In genomic region chr3:112782481-112782880, GRCh38 we compare ENCODE assay signal across 33 cellular contexts.
"Had no signal": no experiment of that assay in that cellular context is flagged by ENCODE, and none has a peak within 500 bp of the region (broad histone marks: within the 10 kb centered on the region; RNA-seq: fewer than 3 reads in every experiment).

No MANE protein-coding gene starts in this region.

- H3K36me3 Mint-ChIP-seq: activated naive CD8-positive, alpha-beta T cell; mesothelial cell of epicardium; naive B cell; stimulated activated effector memory CD8-positive, alpha-beta T cell treated with anti-CD3 and anti-CD28 coated beads, Interleukin-12 subunit alpha, Interleukin-12 subunit beta, amount 100 ng/mL, for 72 hours had no signal

- H3K27me3 ChIP-seq: colonic mucosa, dorsolateral prefrontal cortex, gastroesophageal sphincter, hepatocyte, ovary, upper lobe of left lung had no signal

- H3K4me1 Mint-ChIP-seq: nephron progenitor cell had no signal

- H2AFZ ChIP-seq: hepatocyte had no signal

- H3K9me3 Mint-ChIP-seq: effector memory CD8-positive, alpha-beta T cell; stimulated activated effector memory CD8-positive, alpha-beta T cell treated with anti-CD3 and anti-CD28 coated beads, Interleukin-12 subunit alpha, Interleukin-12 subunit beta, amount 100 ng/mL, for 72 hours; stimulated activated naive CD8-positive, alpha-beta T cell treated with anti-CD3 and anti-CD28 coated beads, Interleukin-15, Interleukin-2, amounts not matched to agents 100 ng/mL and 50 ng/mL, for 24 hours had no signal

- FAIRE-seq: endothelial cell of umbilical vein, TTC549 had no signal

- H3K4me1 ChIP-seq: colonic mucosa, prostate gland had no signal

- H3K4me3 Mint-ChIP-seq: activated naive CD8-positive, alpha-beta T cell; effector memory CD8-positive, alpha-beta T cell; mesothelial cell of epicardium; naive B cell; nephron progenitor cell; stimulated activated effector memory CD8-positive, alpha-beta T cell treated with anti-CD3 and anti-CD28 coated beads, Interleukin-12 subunit alpha, Interleukin-12 subunit beta, amount 100 ng/mL, for 72 hours; stimulated activated naive CD8-positive, alpha-beta T cell treated with anti-CD3 and anti-CD28 coated beads, Interleukin-15, Interleukin-2, amounts not matched to agents 100 ng/mL and 50 ng/mL, for 24 hours had no signal

- H3K4me2 ChIP-seq: hepatocyte had no signal

- H3K36me3 ChIP-seq: cardiac muscle cell, colonic mucosa, gastroesophageal sphincter, ovary, prostate gland, thoracic aorta, upper lobe of left lung had no signal

- H3K27ac ChIP-seq: cardiac muscle cell, colonic mucosa, dorsolateral prefrontal cortex, gastroesophageal sphincter, hepatocyte, ovary, prostate gland, skin epidermis, thoracic aorta, upper lobe of left lung, VCaP had no signal

- H3K27me3 Mint-ChIP-seq: effector memory CD8-positive, alpha-beta T cell; naive B cell had no signal

- H3K4me3 ChIP-seq: cardiac muscle cell, colonic mucosa, dorsolateral prefrontal cortex, gastroesophageal sphincter, hepatocyte, ovary, prostate gland, skin epidermis, thoracic aorta, upper lobe of left lung had no signal

- DNase-seq: activated CD4-positive, alpha-beta T cell treated with anti-CD3 and anti-CD28 coated beads for 48 hours; activated CD4-positive, alpha-beta T cell treated with anti-CD3 and anti-CD28 coated beads, Interleukin-2, amount 50 U/mL, for 48 hours; activated CD8-positive, alpha-beta memory T cell treated with anti-CD3 and anti-CD28 coated beads for 24 hours; activated effector memory CD4-positive, alpha-beta T cell treated with Interleukin-2 at 50 U/mL for 16 hours; activated naive CD4-positive, alpha-beta T cell treated with Interleukin-2 at 50 U/mL for 16 hours; anterior cingulate cortex; cerebellar nuclear complex; colonic mucosa; dorsolateral prefrontal cortex; effector memory CD8-positive, alpha-beta T cell; islet precursor cell; mammary epithelial cell; naive B cell; nephron progenitor cell; ovary; retina; stimulated activated CD4-positive, alpha-beta T cell treated with anti-CD3 and anti-CD28 coated beads, Interleukin-12 subunit alpha, Interleukin-12 subunit beta, amount 100 ng/mL, for 4 hours; stimulated activated CD4-positive, alpha-beta T cell treated with anti-CD3 and anti-CD28 coated beads, Interleukin-4, amount 100 ng/mL, for 1 hour; upper lobe of left lung had no signal

- H3K79me2 ChIP-seq: hepatocyte had no signal

- ATAC-seq: effector memory CD8-positive, alpha-beta T cell; gastroesophageal sphincter; sciatic nerve; stimulated activated effector memory CD8-positive, alpha-beta T cell treated with anti-CD3 and anti-CD28 coated beads, Interleukin-12 subunit alpha, Interleukin-12 subunit beta, amount 100 ng/mL, for 72 hours had no signal

- H3K27ac Mint-ChIP-seq: activated naive CD8-positive, alpha-beta T cell; mesothelial cell of epicardium; naive B cell; nephron progenitor cell; stimulated activated effector memory CD8-positive, alpha-beta T cell treated with anti-CD3 and anti-CD28 coated beads, Interleukin-12 subunit alpha, Interleukin-12 subunit beta, amount 100 ng/mL, for 72 hours; stimulated activated naive CD8-positive, alpha-beta T cell treated with anti-CD3 and anti-CD28 coated beads, Interleukin-15, Interleukin-2, amounts not matched to agents 100 ng/mL and 50 ng/mL, for 24 hours had no signal

- H3K9me3 ChIP-seq: colonic mucosa, gastroesophageal sphincter, ovary, prostate gland had no signal
